In the genomic region with DNA sequence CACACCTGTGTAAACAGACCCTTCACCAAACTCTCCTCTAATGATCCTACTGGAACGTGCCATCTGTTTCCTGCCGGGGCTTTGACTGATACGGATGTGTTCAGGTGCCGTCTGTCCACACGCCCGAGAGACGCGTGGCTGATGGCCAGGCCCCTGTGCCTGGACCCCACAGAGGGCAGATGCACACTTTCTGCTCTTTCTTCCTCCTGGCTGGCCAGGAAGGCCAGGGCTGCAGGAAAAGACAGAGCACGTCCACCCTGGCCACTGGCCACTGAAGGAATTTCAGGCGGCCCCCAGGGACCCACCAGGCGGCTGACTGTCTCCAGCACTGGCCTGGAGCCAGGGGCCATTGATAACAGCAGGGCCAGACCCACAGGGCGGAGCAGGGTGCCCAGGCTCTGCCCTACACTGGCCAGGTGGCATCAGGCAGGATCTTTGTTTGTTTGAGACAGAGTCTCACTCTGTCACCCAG, we compare ENCODE assay signal across 1 cellular context.
TF ChIP-seq lines count a peak whose summit lies in the region.

No MANE protein-coding gene starts in this region.

TF ChIP-seq in H1, 55 proteins besides CTCF, POLR2A, EP300 and RAD21:
- no peak for TF ChIP-seq SAP30 (IDR thresholded peaks at IDR 0.05; ENCODE audit: insufficient read depth, insufficient replicate concordance, low read length)
- no peak for TF ChIP-seq SP1 (IDR thresholded peaks at IDR 0.05; ENCODE audit: low read depth, low read length)
- TF ChIP-seq TAF1 (IDR thresholded peaks at IDR 0.05; ENCODE audit: low read depth, low read length) = no peak
- no peak for TF ChIP-seq TAF7 (optimal IDR thresholded peaks at IDR 0.05; ENCODE audit: borderline replicate concordance, low read depth, low read length)
- no peak for TF ChIP-seq GABPA (IDR thresholded peaks at IDR 0.05; ENCODE audit: borderline replicate concordance, insufficient read depth, low read length)
- TF ChIP-seq SUZ12 (IDR thresholded peaks at IDR 0.05; ENCODE audit: low read length) = no peak
- TF ChIP-seq, protein P1, sequence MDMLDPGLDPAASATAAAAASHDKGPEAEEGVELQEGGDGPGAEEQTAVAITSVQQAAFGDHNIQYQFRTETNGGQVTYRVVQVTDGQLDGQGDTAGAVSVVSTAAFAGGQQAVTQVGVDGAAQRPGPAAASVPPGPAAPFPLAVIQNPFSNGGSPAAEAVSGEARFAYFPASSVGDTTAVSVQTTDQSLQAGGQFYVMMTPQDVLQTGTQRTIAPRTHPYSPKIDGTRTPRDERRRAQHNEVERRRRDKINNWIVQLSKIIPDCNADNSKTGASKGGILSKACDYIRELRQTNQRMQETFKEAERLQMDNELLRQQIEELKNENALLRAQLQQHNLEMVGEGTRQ (IDR thresholded peaks at IDR 0.05; ENCODE audit: low read length) = no peak
- TF ChIP-seq RFX5 (IDR thresholded peaks at IDR 0.05; ENCODE audit: borderline replicate concordance, low read depth, low read length) = no peak
- no peak for TF ChIP-seq SRF (IDR thresholded peaks at IDR 0.05; ENCODE audit: low read depth, low read length)
- no peak for TF ChIP-seq CREB1 (IDR thresholded peaks at IDR 0.05)
- TF ChIP-seq KDM1A (IDR thresholded peaks at IDR 0.05; ENCODE audit: borderline replicate concordance, low read length) = no peak
- TF ChIP-seq ASH2L (IDR thresholded peaks at IDR 0.05; ENCODE audit: low read length) = no peak
- TF ChIP-seq TCF12 (IDR thresholded peaks at IDR 0.05; ENCODE audit: low read depth, low read length) = no peak
- no peak for TF ChIP-seq KDM4A (IDR thresholded peaks at IDR 0.05; ENCODE audit: low read depth, low read length, severe bottlenecking)
- no peak for TF ChIP-seq TEAD4 (IDR thresholded peaks at IDR 0.05; ENCODE audit: low read depth, low read length)
- no peak for TF ChIP-seq JUN (IDR thresholded peaks at IDR 0.05; ENCODE audit: low read depth, low read length)
- TF ChIP-seq EGR1 (IDR thresholded peaks at IDR 0.05; ENCODE audit: borderline replicate concordance, low read depth, low read length) = no peak
- TF ChIP-seq CEBPB (IDR thresholded peaks at IDR 0.05; ENCODE audit: low read depth, low read length) = no peak
- TF ChIP-seq, protein P2, sequence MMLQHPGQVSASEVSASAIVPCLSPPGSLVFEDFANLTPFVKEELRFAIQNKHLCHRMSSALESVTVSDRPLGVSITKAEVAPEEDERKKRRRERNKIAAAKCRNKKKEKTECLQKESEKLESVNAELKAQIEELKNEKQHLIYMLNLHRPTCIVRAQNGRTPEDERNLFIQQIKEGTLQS (IDR thresholded peaks at IDR 0.05; ENCODE audit: insufficient read depth, low read depth, low read length) = no peak
- TF ChIP-seq, protein P3, sequence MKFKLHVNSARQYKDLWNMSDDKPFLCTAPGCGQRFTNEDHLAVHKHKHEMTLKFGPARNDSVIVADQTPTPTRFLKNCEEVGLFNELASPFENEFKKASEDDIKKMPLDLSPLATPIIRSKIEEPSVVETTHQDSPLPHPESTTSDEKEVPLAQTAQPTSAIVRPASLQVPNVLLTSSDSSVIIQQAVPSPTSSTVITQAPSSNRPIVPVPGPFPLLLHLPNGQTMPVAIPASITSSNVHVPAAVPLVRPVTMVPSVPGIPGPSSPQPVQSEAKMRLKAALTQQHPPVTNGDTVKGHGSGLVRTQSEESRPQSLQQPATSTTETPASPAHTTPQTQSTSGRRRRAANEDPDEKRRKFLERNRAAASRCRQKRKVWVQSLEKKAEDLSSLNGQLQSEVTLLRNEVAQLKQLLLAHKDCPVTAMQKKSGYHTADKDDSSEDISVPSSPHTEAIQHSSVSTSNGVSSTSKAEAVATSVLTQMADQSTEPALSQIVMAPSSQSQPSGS (IDR thresholded peaks at IDR 0.05; ENCODE audit: low read length) = no peak
